In the genomic region with DNA sequence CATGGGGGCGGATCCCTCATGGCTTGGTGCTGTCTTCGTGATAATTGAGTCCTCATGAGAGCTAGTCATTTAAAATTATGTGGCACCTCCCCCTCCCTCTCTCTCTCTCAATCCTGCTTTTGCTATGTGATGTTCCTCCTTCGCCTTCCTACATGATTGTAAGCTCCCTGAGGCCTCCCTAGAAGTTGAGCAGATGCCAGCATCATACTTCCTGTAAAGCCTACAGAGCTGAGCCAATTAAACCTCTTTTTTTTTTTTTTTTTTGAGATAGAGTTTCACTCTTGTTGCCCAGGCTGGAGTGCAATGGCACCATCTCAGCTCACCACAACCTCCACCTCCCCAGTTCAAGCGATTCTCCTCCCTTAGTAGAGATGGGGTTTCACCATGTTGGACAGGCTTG, we compare ENCODE assay signal across 2 cellular contexts.
TF ChIP-seq lines count a peak whose summit lies in the region.

No MANE protein-coding gene starts in this region.

TF ChIP-seq in HEK293, 187 proteins besides CTCF, POLR2A, EP300 and RAD21:
- TF ChIP-seq ZNF10 (tag by site-specific recombination; IDR thresholded peaks at IDR 0.05), result no peak
- peak; percentile 84; the same call in 1 of the 2 replicates for TF ChIP-seq ZNF776 (tag by site-specific recombination; IDR thresholded peaks at IDR 0.05; ENCODE audit: borderline replicate concordance)
TF ChIP-seq in HEK293: peak in this region for 1.

TF ChIP-seq in K562, 482 proteins besides CTCF, POLR2A, EP300 and RAD21:
- TF ChIP-seq ZFP36 (IDR thresholded peaks at IDR 0.05; ENCODE audit: low read depth, low read length, partially characterized antibody), result no peak
- no peak for TF ChIP-seq RHOXF2B (CRISPR knock-in tag; conservative IDR thresholded peaks at IDR 0.05)
- TF ChIP-seq, protein P1, sequence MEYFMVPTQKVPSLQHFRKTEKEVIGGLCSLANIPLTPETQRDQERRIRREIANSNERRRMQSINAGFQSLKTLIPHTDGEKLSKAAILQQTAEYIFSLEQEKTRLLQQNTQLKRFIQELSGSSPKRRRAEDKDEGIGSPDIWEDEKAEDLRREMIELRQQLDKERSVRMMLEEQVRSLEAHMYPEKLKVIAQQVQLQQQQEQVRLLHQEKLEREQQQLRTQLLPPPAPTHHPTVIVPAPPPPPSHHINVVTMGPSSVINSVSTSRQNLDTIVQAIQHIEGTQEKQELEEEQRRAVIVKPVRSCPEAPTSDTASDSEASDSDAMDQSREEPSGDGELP (CRISPR knock-in tag; IDR thresholded peaks at IDR 0.05; ENCODE audit: borderline replicate concordance), result no peak
- TF ChIP-seq ATF1 (CRISPR knock-in tag; IDR thresholded peaks at IDR 0.05), result no peak
- no peak for TF ChIP-seq ATF1 (tag; IDR thresholded peaks at IDR 0.05)
- no peak for TF ChIP-seq ZMIZ1 (IDR thresholded peaks at IDR 0.05; ENCODE audit: low read depth in 2 of 2, low read length in 2 of 2)
- no peak for TF ChIP-seq CBFB (CRISPR knock-in tag; IDR thresholded peaks at IDR 0.05)
- TF ChIP-seq EP400 (IDR thresholded peaks at IDR 0.05), result no peak
- no peak for TF ChIP-seq TEAD1 (CRISPR knock-in tag; IDR thresholded peaks at IDR 0.05)
- no peak for TF ChIP-seq ARID4B (CRISPR knock-in tag; IDR thresholded peaks at IDR 0.05)
- no peak for TF ChIP-seq SMAD3 (CRISPR knock-in tag; conservative IDR thresholded peaks at IDR 0.05)
- TF ChIP-seq CBX3 (IDR thresholded peaks at IDR 0.05; ENCODE audit: borderline replicate concordance in 1 of 2, low read length in 2 of 2), result peak in 1 of 2 experiments; percentile 57; a peak in 1 of 3 replicates
- no peak for TF ChIP-seq ZNF75A (CRISPR knock-in tag; IDR thresholded peaks at IDR 0.05)
- TF ChIP-seq BDP1 (IDR thresholded peaks at IDR 0.05; ENCODE audit: insufficient read depth, insufficient read length), result no peak
- TF ChIP-seq BMI1 (IDR thresholded peaks at IDR 0.05; ENCODE audit: low read length), result no peak
- no peak for TF ChIP-seq MCM3 (IDR thresholded peaks at IDR 0.05)
- no peak for TF ChIP-seq NFE2 (IDR thresholded peaks at IDR 0.05; ENCODE audit: low read depth)
- TF ChIP-seq BHLHE40 (IDR thresholded peaks at IDR 0.05; ENCODE audit: low read length), result no peak
- TF ChIP-seq SIN3A (IDR thresholded peaks at IDR 0.05; ENCODE audit: borderline replicate concordance in 2 of 2, control insufficient read depth in 1 of 2, low read depth in 2 of 2, low read length in 2 of 2), result no peak
- TF ChIP-seq, protein P2, sequence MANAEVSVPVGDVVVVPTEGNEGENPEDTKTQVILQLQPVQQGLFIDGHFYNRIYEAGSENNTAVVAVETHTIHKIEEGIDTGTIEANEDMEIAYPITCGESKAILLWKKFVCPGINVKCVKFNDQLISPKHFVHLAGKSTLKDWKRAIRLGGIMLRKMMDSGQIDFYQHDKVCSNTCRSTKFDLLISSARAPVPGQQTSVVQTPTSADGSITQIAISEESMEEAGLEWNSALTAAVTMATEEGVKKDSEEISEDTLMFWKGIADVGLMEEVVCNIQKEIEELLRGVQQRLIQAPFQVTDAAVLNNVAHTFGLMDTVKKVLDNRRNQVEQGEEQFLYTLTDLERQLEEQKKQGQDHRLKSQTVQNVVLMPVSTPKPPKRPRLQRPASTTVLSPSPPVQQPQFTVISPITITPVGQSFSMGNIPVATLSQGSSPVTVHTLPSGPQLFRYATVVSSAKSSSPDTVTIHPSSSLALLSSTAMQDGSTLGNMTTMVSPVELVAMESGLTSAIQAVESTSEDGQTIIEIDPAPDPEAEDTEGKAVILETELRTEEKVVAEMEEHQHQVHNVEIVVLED (CRISPR knock-in tag; IDR thresholded peaks at IDR 0.05), result no peak
- TF ChIP-seq LEF1 (IDR thresholded peaks at IDR 0.05), result no peak
- TF ChIP-seq NONO (IDR thresholded peaks at IDR 0.05; ENCODE audit: low read depth in 2 of 2, low read length in 1 of 2), result no peak
- TF ChIP-seq, protein P3, sequence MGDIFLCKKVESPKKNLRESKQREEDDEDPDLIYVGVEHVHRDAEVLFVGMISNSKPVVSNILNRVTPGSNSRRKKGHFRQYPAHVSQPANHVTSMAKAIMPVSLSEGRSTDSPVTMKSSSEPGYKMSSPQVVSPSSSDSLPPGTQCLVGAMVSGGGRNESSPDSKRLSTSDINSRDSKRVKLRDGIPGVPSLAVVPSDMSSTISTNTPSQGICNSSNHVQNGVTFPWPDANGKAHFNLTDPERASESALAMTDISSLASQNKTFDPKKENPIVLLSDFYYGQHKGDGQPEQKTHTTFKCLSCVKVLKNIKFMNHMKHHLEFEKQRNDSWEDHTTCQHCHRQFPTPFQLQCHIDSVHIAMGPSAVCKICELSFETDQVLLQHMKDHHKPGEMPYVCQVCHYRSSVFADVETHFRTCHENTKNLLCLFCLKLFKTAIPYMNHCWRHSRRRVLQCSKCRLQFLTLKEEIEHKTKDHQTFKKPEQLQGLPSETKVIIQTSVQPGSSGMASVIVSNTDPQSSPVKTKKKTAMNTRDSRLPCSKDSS (IDR thresholded peaks at IDR 0.05; ENCODE audit: low read depth, partially characterized antibody), result peak; percentile 69
- no peak for TF ChIP-seq SIRT6 (IDR thresholded peaks at IDR 0.05; ENCODE audit: low read depth, low read length)
- TF ChIP-seq SREBF1 (IDR thresholded peaks at IDR 0.05; ENCODE audit: borderline replicate concordance, low read depth, low read length), result no peak
- peak; percentile 29 to 68; a peak in 3 of 4 replicates for TF ChIP-seq TRIM24 (IDR thresholded peaks at IDR 0.05)
- TF ChIP-seq TRIM28 (IDR thresholded peaks at IDR 0.05), result peak; percentile 64; the same call in 1 of the 2 replicates
- TF ChIP-seq ZNF77 (CRISPR knock-in tag; IDR thresholded peaks at IDR 0.05), result no peak
- TF ChIP-seq TBL1XR1 (IDR thresholded peaks at IDR 0.05; ENCODE audit: low read length in 2 of 2), result no peak
- TF ChIP-seq MCM5 (IDR thresholded peaks at IDR 0.05; ENCODE audit: low read depth), result no peak
- TF ChIP-seq NBN (IDR thresholded peaks at IDR 0.05; ENCODE audit: low read depth), result no peak
- no peak for TF ChIP-seq TAF1 (IDR thresholded peaks at IDR 0.05; ENCODE audit: control insufficient read depth, extremely low read depth, insufficient read depth, low read length, severe bottlenecking)
- TF ChIP-seq ZNF316 (IDR thresholded peaks at IDR 0.05), result peak; percentile 80
TF ChIP-seq in K562: peak in this region for 5.
